In the genomic region with DNA sequence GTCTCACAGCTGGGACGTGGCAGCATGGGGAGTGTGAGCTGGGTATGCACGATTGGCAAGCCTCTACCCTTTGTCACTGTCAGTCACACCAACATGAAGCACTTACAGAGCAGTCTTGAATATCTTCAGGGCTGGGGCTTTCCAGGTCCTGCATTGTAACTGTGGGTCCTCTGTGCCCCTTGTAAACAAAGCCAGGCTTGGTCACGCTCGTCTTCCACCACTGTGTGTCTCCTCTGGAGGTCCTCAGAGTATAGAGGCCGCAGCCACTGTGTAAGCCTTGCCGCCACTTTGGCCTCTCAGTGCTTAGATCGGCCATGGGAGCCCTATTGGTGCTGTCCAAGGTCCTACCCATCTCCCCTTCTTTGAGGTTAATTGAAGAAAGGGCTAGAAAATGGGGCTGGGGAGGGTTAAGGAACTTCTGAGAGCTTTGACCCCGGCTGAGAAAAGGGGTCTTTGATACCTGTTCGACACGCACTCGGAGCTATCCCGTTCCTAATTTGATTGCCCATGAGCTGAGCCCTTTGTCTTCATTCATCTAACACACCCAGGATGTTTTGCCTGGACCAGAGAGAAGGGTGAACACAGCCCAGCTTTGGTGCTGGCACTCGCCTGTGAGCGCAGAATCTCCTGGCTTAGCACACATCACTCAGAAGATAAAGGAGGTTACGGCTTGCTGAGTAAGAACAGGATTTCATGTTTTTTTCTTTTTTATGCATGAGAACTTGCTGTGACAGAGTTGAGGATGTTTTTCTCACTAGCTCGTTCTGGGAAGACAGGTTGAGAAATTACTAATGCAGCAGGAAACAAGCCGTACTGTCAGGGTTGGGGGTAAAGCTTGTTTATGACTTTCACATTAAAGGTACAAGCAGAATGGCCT, we compare ENCODE assay signal across 9 cellular contexts.
A peak's percentile ranks its signal among the peaks of the same experiment; 100 is the strongest.
DNase-seq lines count a peak whose midpoint lies in the region; ATAC-seq and TF ChIP-seq lines count a peak whose summit lies in the region.
"Had no signal": no experiment of that assay in that cellular context is flagged by ENCODE, and none has a peak within 500 bp of the region (broad histone marks: within the 10 kb centered on the region; RNA-seq: fewer than 3 reads in every experiment).

No MANE protein-coding gene starts in this region.

- peak overlapping the region; percentile 93 for H3K27ac Mint-ChIP-seq in activated CD8-positive, alpha-beta memory T cell treated with anti-CD3 and anti-CD28 coated beads, Interleukin-2, amount 10 ng/mL, durations not matched to agents 7 days and 5 days

- no peaks in the 10 kb centered on the region for H4K20me1 ChIP-seq in SK-N-SH (ENCODE audit: insufficient read depth)

- no peaks in the 10 kb centered on the region for H3K9me2 ChIP-seq in SK-N-SH

- peak overlapping the region; percentile 61 for H3K4me3 Mint-ChIP-seq in activated CD8-positive, alpha-beta memory T cell treated with anti-CD3 and anti-CD28 coated beads, Interleukin-2, amount 10 ng/mL, durations not matched to agents 7 days and 5 days

- H3K27me3 ChIP-seq in SK-N-SH (ENCODE audit: insufficient read depth) = no peaks in the 10 kb centered on the region

- no peak overlapping the region for H3K9ac ChIP-seq in SK-N-SH

- no peaks in the 10 kb centered on the region for H3K9me3 Mint-ChIP-seq in activated CD8-positive, alpha-beta memory T cell treated with anti-CD3 and anti-CD28 coated beads, Interleukin-2, amount 10 ng/mL, durations not matched to agents 7 days and 5 days (ENCODE audit: low read depth)

- CTCF ChIA-PET in SK-N-SH (lab: Yijun Ruan, JAX) = interaction anchor here (1.1 to 1.3 kb wide), 2 partner anchors 280 to 441 kb away, joined by 3 read pairs; no protein-coding TSS in a partner anchor
- CTCF ChIA-PET in activated CD8-positive, alpha-beta memory T cell treated with anti-CD3 and anti-CD28 coated beads, Interleukin-2, amount 10 ng/mL, durations not matched to agents 7 days and 5 days (lab: Charles Lee) = interaction anchor here (0.8 to 1.9 kb wide), 4 partner anchors 8 to 36 kb away, joined by 3 to 5 read pairs (median 4); no protein-coding TSS in a partner anchor

- no peaks in the 10 kb centered on the region for H3K36me3 ChIP-seq in SK-N-SH (replicated peaks in 1 of 2; ENCODE audit: control insufficient read depth in 1 of 2, insufficient read depth in 2 of 2, low read length in 1 of 2)

- H3K27ac ChIP-seq in SK-N-SH (ENCODE audit: low read depth in 2 of 2, low read length in 1 of 2) = no peak overlapping the region
- H3K27ac ChIP-seq: 22Rv1 had no signal

- H3K4me2 ChIP-seq in SK-N-SH = no peak overlapping the region

- no peaks in the 10 kb centered on the region for H3K27me3 Mint-ChIP-seq in activated CD8-positive, alpha-beta memory T cell treated with anti-CD3 and anti-CD28 coated beads, Interleukin-2, amount 10 ng/mL, durations not matched to agents 7 days and 5 days

- no peak for TF ChIP-seq CTCF in SK-N-SH (IDR thresholded peaks at IDR 0.05)

- no peak for DNase-seq in SK-N-SH
- DNase-seq in activated CD8-positive, alpha-beta memory T cell treated with anti-CD3 and anti-CD28 coated beads, Interleukin-2, amount 10 ng/mL, durations not matched to agents 7 days and 5 days = peak; percentile 81
- peak; percentile 56 for DNase-seq in stimulated activated CD4-positive, alpha-beta T cell treated with anti-CD3 and anti-CD28 coated beads, Interleukin-4, amount 100 ng/mL, for 24 hours
- no peak for DNase-seq in NCI-H82 (lab: John Stamatoyannopoulos, UW)
- no peak for DNase-seq in retina
- no peak for DNase-seq in NAMALWA (ENCODE audit: low spot score)

- no peak overlapping the region for H2AFZ ChIP-seq in SK-N-SH (ENCODE audit: low read depth)

- H3K4me1 Mint-ChIP-seq in activated CD8-positive, alpha-beta memory T cell treated with anti-CD3 and anti-CD28 coated beads, Interleukin-2, amount 10 ng/mL, durations not matched to agents 7 days and 5 days = peaks cover 99% of the 10 kb centered on the region

- H3K4me3 ChIP-seq in SK-N-SH (ENCODE audit: low read depth in 2 of 2, low read length in 1 of 2) = no peak overlapping the region

- 75% methylated on average over 17 of the region's 17 CpGs for WGBS in SK-N-SH (ENCODE audit: low lambda C conversion rate)

- H3K9me3 ChIP-seq in SK-N-SH = no peaks in the 10 kb centered on the region

- H3K4me1 ChIP-seq in SK-N-SH (ENCODE audit: control insufficient read depth in 1 of 2, insufficient read depth in 2 of 2, low read depth in 1 of 2, low read length in 1 of 2) = peaks cover 4 to 11% of the 10 kb centered on the region in 2 experiments; a peak in 3 of 4 replicates

- no peak for TF ChIP-seq EP300 in SK-N-SH (IDR thresholded peaks at IDR 0.05; ENCODE audit: borderline replicate concordance in 1 of 2, low read depth in 1 of 2, low read length in 1 of 2)

- TF ChIP-seq RAD21 in SK-N-SH (IDR thresholded peaks at IDR 0.05; ENCODE audit: low read length) = no peak

- ATAC-seq in SK-N-SH treated with all-trans-retinoic acid at 6 μM for 48 hours (no peak), HG02973 (IDR thresholded peaks at IDR 0.05; ENCODE audit: unreplicated experiment) (peak; percentile 61)
- peak; percentile 75 for ATAC-seq in activated CD8-positive, alpha-beta memory T cell treated with anti-CD3 and anti-CD28 coated beads, Interleukin-2, amount 10 ng/mL, durations not matched to agents 7 days and 5 days

- H3F3A ChIP-seq in SK-N-SH (replicated peaks; ENCODE audit: insufficient read depth) = peaks cover 4% of the 10 kb centered on the region

- H3K36me3 Mint-ChIP-seq in activated CD8-positive, alpha-beta memory T cell treated with anti-CD3 and anti-CD28 coated beads, Interleukin-2, amount 10 ng/mL, durations not matched to agents 7 days and 5 days = no peaks in the 10 kb centered on the region

- no peaks in the 10 kb centered on the region for H3K79me2 ChIP-seq in SK-N-SH (ENCODE audit: insufficient read depth)

- POLR2A ChIA-PET in SK-N-SH (lab: Yijun Ruan, JAX) = no interaction called here

TF ChIP-seq in SK-N-SH, 30 proteins besides CTCF, POLR2A, EP300 and RAD21 (continues in another document):
- TF ChIP-seq ELF1 (IDR thresholded peaks at IDR 0.05) = no peak
- TF ChIP-seq, protein P1, sequence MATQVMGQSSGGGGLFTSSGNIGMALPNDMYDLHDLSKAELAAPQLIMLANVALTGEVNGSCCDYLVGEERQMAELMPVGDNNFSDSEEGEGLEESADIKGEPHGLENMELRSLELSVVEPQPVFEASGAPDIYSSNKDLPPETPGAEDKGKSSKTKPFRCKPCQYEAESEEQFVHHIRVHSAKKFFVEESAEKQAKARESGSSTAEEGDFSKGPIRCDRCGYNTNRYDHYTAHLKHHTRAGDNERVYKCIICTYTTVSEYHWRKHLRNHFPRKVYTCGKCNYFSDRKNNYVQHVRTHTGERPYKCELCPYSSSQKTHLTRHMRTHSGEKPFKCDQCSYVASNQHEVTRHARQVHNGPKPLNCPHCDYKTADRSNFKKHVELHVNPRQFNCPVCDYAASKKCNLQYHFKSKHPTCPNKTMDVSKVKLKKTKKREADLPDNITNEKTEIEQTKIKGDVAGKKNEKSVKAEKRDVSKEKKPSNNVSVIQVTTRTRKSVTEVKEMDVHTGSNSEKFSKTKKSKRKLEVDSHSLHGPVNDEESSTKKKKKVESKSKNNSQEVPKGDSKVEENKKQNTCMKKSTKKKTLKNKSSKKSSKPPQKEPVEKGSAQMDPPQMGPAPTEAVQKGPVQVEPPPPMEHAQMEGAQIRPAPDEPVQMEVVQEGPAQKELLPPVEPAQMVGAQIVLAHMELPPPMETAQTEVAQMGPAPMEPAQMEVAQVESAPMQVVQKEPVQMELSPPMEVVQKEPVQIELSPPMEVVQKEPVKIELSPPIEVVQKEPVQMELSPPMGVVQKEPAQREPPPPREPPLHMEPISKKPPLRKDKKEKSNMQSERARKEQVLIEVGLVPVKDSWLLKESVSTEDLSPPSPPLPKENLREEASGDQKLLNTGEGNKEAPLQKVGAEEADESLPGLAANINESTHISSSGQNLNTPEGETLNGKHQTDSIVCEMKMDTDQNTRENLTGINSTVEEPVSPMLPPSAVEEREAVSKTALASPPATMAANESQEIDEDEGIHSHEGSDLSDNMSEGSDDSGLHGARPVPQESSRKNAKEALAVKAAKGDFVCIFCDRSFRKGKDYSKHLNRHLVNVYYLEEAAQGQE (IDR thresholded peaks at IDR 0.05; ENCODE audit: low read depth, low read length) = peak; percentile 93

TF ChIP-seq in SK-N-SH treated with all-trans-retinoic acid at 6 μM for 48 hours, 23 proteins besides CTCF, POLR2A, EP300 and RAD21:
- TF ChIP-seq ISL1 (CRISPR knock-in tag; IDR thresholded peaks at IDR 0.05) (no peak), ESRRG (CRISPR knock-in tag; IDR thresholded peaks at IDR 0.05) (no peak), ZFP3 (CRISPR knock-in tag; IDR thresholded peaks at IDR 0.05) (no peak), CSDC2 (CRISPR knock-in tag; IDR thresholded peaks at IDR 0.05) (no peak), ZC3H10 (CRISPR knock-in tag; IDR thresholded peaks at IDR 0.05) (no peak)

Comparison
In these comparisons a context has a peak if more than half of its experiments do, and no peak if none do; other contexts are left out.
1. DNase-seq: peak in activated CD8-positive, alpha-beta memory T cell treated with anti-CD3 and anti-CD28 coated beads, Interleukin-2, amount 10 ng/mL, durations not matched to agents 7 days and 5 days (single experiment) and stimulated activated CD4-positive, alpha-beta T cell treated with anti-CD3 and anti-CD28 coated beads, Interleukin-4, amount 100 ng/mL, for 24 hours (single experiment); none in SK-N-SH (single experiment), NCI-H82 (single experiment), retina (single experiment) and NAMALWA (single experiment).